Comparison of ENCODE assay signal across 30 cellular contexts in the genomic region with DNA sequence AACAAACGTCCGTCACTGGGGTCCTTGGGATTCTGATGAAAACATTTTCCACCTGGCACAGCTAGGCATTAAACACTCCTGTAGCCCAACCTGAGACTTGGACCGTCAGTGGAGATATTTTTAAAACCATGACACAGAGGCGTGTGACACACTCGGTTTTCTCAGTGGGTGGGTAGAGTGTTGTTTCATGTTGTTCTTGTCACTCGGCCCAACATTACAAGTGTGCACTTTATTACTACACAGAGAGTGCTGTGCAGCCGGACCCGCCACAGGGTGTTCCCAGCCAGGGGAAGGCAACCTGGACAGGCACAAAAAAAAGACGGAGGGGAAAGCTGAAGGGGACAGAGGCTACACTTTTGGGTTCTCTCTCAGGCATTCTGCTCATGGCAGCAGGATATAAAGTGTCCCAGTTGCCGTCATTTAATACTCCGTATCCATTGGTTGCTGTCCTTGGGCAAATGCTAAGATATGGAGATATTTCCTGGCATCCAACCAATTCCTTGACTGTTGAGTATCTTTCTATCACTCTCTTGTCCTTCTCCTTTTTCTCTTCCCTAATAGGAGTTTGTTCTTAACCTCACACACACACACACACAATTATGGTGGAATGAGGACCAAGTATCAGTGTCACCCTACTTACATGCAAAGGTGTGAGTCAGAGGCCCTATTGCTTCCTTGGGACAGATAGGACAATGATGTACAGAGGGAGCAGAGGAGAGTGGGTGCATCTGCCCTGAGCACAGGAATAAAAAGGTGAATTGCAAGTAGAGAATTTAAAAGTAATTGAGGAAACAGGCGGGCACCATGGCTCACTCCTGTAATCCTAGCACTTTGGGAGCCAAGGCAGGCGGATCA.
DNase-seq lines count a peak whose midpoint lies in the region; ATAC-seq and TF ChIP-seq lines count a peak whose summit lies in the region.
"Had no signal": no experiment of that assay in that cellular context is flagged by ENCODE, and none has a peak within 500 bp of the region (broad histone marks: within the 10 kb centered on the region; RNA-seq: fewer than 3 reads in every experiment).

No MANE protein-coding gene starts in this region.

- no peak for TF ChIP-seq CTCF in astrocyte of the spinal cord (IDR thresholded peaks at IDR 0.05; ENCODE audit: low read depth, low read length)

- peak; percentile 96 for ATAC-seq in left ventricle myocardium superior
- ATAC-seq in GM21723 (IDR thresholded peaks at IDR 0.05; ENCODE audit: unreplicated experiment), result no peak
- ATAC-seq: CD8-positive, alpha-beta T cell; natural killer cell; stimulated activated naive CD8-positive, alpha-beta T cell treated with anti-CD3 and anti-CD28 coated beads, Interleukin-15, Interleukin-2, amounts not matched to agents 100 U/mL and 50 U/mL, for 24 hours had no signal

- peaks cover 10 to 17% (median 11%) of the 10 kb centered on the region in 3 donors for H3K4me1 ChIP-seq in skeletal muscle tissue (ENCODE audit: control insufficient read depth in 3 of 3, insufficient read depth in 3 of 3, low read length in 3 of 3)
- H3K4me1 ChIP-seq: esophagus muscularis mucosa, Peyer's patch, tibial nerve had no signal

- no peaks in the 10 kb centered on the region for H3K27me3 ChIP-seq in skeletal muscle tissue (ENCODE audit: control insufficient read depth in 3 of 3, insufficient read depth in 3 of 3, low read length in 3 of 3)
- H3K27me3 ChIP-seq: esophagus muscularis mucosa, Peyer's patch, tibial nerve had no signal

- H3K36me3 ChIP-seq in skeletal muscle tissue (ENCODE audit: control insufficient read depth in 3 of 3, insufficient read depth in 3 of 3, low read length in 3 of 3), result no peaks in the 10 kb centered on the region
- H3K36me3 ChIP-seq: esophagus muscularis mucosa, Peyer's patch, tibial nerve had no signal

- peak overlapping the region; percentile 61 to 77 (median 69) for H3K9ac ChIP-seq in skeletal muscle tissue (ENCODE audit: low read depth in 1 of 3, low read length in 3 of 3)

- no peaks in the 10 kb centered on the region for H3K9me3 ChIP-seq in skeletal muscle tissue (ENCODE audit: control insufficient read depth in 3 of 3, low read length in 3 of 3)
- H3K9me3 ChIP-seq: esophagus muscularis mucosa, Peyer's patch, tibial nerve had no signal

- intact Hi-C loops in left ventricle myocardium superior (cut with micrococcal nuclease), result no loop called here

- DNase-seq in Ammon's horn (ENCODE audit: low spot score) (peak; percentile 31), astrocyte of the spinal cord (ENCODE audit: low read depth, low spot score) (peak; percentile 28), left ventricle myocardium superior (peak; percentile 51), T-helper 1 cell (no peak), NCI-H345 (lab: John Stamatoyannopoulos, UW) (no peak)
- DNase-seq in activated CD4-positive, CD25-positive, alpha-beta regulatory T cell treated with anti-CD3 and anti-CD28 coated beads, Interleukin-2, amount 50 U/mL, for 72 hours, result no peak
- DNase-seq: activated CD4-positive, alpha-beta T cell treated with anti-CD3 and anti-CD28 coated beads, Interleukin-2, amount 10 ng/mL, durations not matched to agents 7 days and 5 days; activated effector memory CD4-positive, alpha-beta T cell treated with Interleukin-2 at 50 U/mL for 16 hours; activated T-cell treated with anti-CD3 and anti-CD28 coated beads, Interleukin-2, amount 50 U/mL, for 1 hour; CD8-positive, alpha-beta T cell; dermis blood vessel endothelial cell; foreskin fibroblast; HFFc6; Kasumi-1; kidney; MV-4-11; natural killer cell; NCI-H1436; NCI-H226; Peyer's patch; SIG-M5; small intestine; stimulated activated CD4-positive, alpha-beta T cell treated with anti-CD3 and anti-CD28 coated beads, Interleukin-1b, Interleukin-23, amount 100 ng/mL, for 48 hours; stimulated activated naive CD8-positive, alpha-beta T cell treated with anti-CD3 and anti-CD28 coated beads, Interleukin-15, Interleukin-2, amounts not matched to agents 100 U/mL and 50 U/mL, for 24 hours; T-helper 9 cell had no signal

- in situ Hi-C loops in astrocyte of the spinal cord (cut with HindIII; ENCODE audit: low sequenced_read_pairs), result no loop called here

- peak overlapping the region; percentile 89 for H3K27ac ChIP-seq in skeletal muscle tissue (ENCODE audit: low read depth, low read length)
- H3K27ac ChIP-seq: esophagus muscularis mucosa, Peyer's patch, tibial nerve had no signal

- H3K4me3 ChIP-seq in astrocyte of the spinal cord (ENCODE audit: low read depth, low read length), result no peak overlapping the region
- H3K4me3 ChIP-seq in skeletal muscle tissue (ENCODE audit: low read length in 3 of 3), result peak overlapping the region; percentile 46 to 60 (median 49)
- H3K4me3 ChIP-seq: esophagus muscularis mucosa, lung, Peyer's patch, tibial nerve had no signal

Comparison
In these comparisons a context has a peak if more than half of its experiments do, and no peak if none do; other contexts are left out.
1. DNase-seq: peak in Ammon's horn (single experiment), astrocyte of the spinal cord (single experiment) and left ventricle myocardium superior (single experiment); none in T-helper 1 cell (0 of 5), activated CD4-positive, CD25-positive, alpha-beta regulatory T cell treated with anti-CD3 and anti-CD28 coated beads, Interleukin-2, amount 50 U/mL, for 72 hours (single experiment) and NCI-H345 (single experiment).